Comparison of ENCODE assay signal across 16 cellular contexts in the genomic region with DNA sequence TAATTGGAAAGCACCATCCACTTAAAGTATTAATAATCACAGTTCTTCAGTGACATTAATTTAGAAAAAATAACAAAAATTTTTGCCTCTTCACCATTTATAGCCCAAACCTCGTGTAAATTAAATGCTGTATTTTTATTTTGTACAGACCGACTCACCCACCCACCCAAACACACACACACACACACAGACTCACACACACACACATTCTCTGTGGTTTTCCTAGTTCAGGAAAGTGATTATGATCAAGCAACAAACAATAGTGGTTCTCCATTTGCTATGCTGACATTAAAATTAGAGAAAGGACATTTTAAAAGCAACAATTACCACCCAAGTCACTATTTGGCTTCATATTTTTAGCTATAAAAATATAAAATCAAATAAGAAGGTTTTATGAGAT.
"Had no signal": no experiment of that assay in that cellular context is flagged by ENCODE, and none has a peak within 500 bp of the region (broad histone marks: within the 10 kb centered on the region; RNA-seq: fewer than 3 reads in every experiment).

No MANE protein-coding gene starts in this region.

- H3K4me3 ChIP-seq: cardiac muscle cell, gastroesophageal sphincter, sigmoid colon, testis, upper lobe of right lung had no signal

- H3K27ac ChIP-seq: cardiac muscle cell, gastroesophageal sphincter, sigmoid colon, upper lobe of right lung had no signal

- H3K4me1 ChIP-seq: gastroesophageal sphincter, testis, upper lobe of right lung had no signal

- ATAC-seq: activated T-cell treated with anti-CD3 and anti-CD28 coated beads, Interleukin-2, amount 50 U/mL, for 4 hours; naive thymus-derived CD8-positive, alpha-beta T cell; stimulated activated naive CD8-positive, alpha-beta T cell treated with anti-CD3 and anti-CD28 coated beads, Interleukin-15, Interleukin-2, amounts not matched to agents 100 U/mL and 50 U/mL, for 24 hours had no signal

- H3K36me3 Mint-ChIP-seq: activated CD4-positive, alpha-beta memory T cell treated with anti-CD3 and anti-CD28 coated beads for 36 hours; mesothelial cell of epicardium; naive thymus-derived CD8-positive, alpha-beta T cell had no signal

- H3K9me3 ChIP-seq: gastroesophageal sphincter, sigmoid colon, testis, upper lobe of right lung had no signal

- H3K27me3 Mint-ChIP-seq: activated CD4-positive, alpha-beta memory T cell treated with anti-CD3 and anti-CD28 coated beads for 36 hours; naive thymus-derived CD8-positive, alpha-beta T cell had no signal

- H3K4me1 Mint-ChIP-seq: naive thymus-derived CD8-positive, alpha-beta T cell had no signal

- H3K4me3 Mint-ChIP-seq: activated CD4-positive, alpha-beta memory T cell treated with anti-CD3 and anti-CD28 coated beads for 36 hours; activated T-cell treated with anti-CD3 and anti-CD28 coated beads, Interleukin-2, amount 50 U/mL, for 4 hours; mesothelial cell of epicardium; naive thymus-derived CD8-positive, alpha-beta T cell; T-helper 2 cell treated with Interferon-gamma antibody and Interleukin-4, amounts not matched to agents 5 μg/mL and 100 μg/mL, for 36 hours had no signal

- H3K36me3 ChIP-seq: cardiac muscle cell, gastroesophageal sphincter, sigmoid colon, upper lobe of right lung had no signal

- DNase-seq: activated CD4-positive, alpha-beta memory T cell treated with anti-CD3 and anti-CD28 coated beads for 36 hours; activated CD4-positive, CD25-positive, alpha-beta regulatory T cell treated with anti-CD3 and anti-CD28 coated beads, Interleukin-2, amount 50 U/mL, for 72 hours; activated T-cell treated with anti-CD3 and anti-CD28 coated beads, Interleukin-2, amount 50 U/mL, for 4 hours; aorta; effector CD4-positive, alpha-beta T cell; naive thymus-derived CD8-positive, alpha-beta T cell; sigmoid colon; stimulated activated CD4-positive, alpha-beta T cell treated with anti-CD3 and anti-CD28 coated beads, Interleukin-2, amount 100 ng/mL, for 48 hours; stimulated activated CD8-positive, alpha-beta memory T cell treated with anti-CD3 and anti-CD28 coated beads, Interleukin-4, amount 100 ng/mL, for 48 hours; stimulated activated naive CD8-positive, alpha-beta T cell treated with anti-CD3 and anti-CD28 coated beads, Interleukin-15, Interleukin-2, amounts not matched to agents 100 U/mL and 50 U/mL, for 24 hours; testis; upper lobe of right lung had no signal

- H3K27ac Mint-ChIP-seq: activated CD4-positive, alpha-beta memory T cell treated with anti-CD3 and anti-CD28 coated beads for 36 hours; naive thymus-derived CD8-positive, alpha-beta T cell; T-helper 2 cell treated with Interferon-gamma antibody and Interleukin-4, amounts not matched to agents 5 μg/mL and 100 μg/mL, for 36 hours had no signal

- H3K9me3 Mint-ChIP-seq: mesothelial cell of epicardium had no signal

- H3K27me3 ChIP-seq: cardiac muscle cell, gastroesophageal sphincter, sigmoid colon, testis, upper lobe of right lung had no signal
